Comparison of ENCODE assay signal across 1 cellular context in the genomic region with DNA sequence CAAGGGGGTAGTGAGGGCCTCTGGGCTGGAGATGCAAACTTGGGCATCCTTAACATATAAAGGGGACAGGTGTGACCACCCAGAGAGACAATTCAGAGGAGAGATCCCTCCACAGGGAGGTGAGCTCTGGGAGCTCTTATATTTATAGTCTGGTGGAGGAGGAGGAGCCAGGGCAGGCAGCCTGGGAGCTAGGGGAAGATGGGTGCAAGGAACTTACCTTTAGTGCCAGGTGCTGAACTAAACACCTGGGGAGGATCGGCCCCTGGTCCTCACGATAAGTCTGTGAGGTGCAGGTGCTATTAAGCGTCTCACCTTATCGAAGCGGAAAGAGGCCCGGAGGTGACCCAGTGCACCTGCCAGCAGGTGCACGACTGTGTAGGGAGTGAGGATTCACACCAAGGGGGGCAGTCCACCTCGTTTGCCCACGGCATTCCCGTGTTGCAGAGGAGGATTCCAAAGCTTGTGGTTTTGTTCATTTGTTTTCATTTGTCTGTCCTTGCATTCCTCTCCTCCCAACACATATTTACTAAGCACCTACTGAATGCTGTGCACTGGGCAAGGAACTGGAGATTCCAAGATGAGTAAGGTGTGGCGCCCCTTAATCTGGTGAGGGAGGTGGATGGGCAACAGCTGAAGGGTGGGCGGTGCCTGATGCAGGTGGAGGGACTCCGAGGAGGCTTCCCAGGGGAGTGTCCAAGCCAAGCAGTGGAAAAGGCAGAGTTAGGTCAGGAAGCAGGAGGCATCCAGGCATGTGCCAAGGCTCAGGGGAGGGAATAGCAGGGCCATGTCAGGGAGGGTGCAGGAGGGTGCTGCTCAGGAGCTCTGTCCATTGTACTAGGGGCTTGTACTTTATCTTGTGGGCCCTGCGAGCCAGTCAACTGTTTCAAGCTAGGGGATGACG.
TF ChIP-seq lines count a peak whose summit lies in the region.

No MANE protein-coding gene starts in this region.

TF ChIP-seq in HepG2, 621 proteins besides CTCF, POLR2A, EP300 and RAD21 (continued from another document):
- TF ChIP-seq POLR2AphosphoS2 (IDR thresholded peaks at IDR 0.05; ENCODE audit: low read depth, low read length): no peak
- TF ChIP-seq, protein P1, sequence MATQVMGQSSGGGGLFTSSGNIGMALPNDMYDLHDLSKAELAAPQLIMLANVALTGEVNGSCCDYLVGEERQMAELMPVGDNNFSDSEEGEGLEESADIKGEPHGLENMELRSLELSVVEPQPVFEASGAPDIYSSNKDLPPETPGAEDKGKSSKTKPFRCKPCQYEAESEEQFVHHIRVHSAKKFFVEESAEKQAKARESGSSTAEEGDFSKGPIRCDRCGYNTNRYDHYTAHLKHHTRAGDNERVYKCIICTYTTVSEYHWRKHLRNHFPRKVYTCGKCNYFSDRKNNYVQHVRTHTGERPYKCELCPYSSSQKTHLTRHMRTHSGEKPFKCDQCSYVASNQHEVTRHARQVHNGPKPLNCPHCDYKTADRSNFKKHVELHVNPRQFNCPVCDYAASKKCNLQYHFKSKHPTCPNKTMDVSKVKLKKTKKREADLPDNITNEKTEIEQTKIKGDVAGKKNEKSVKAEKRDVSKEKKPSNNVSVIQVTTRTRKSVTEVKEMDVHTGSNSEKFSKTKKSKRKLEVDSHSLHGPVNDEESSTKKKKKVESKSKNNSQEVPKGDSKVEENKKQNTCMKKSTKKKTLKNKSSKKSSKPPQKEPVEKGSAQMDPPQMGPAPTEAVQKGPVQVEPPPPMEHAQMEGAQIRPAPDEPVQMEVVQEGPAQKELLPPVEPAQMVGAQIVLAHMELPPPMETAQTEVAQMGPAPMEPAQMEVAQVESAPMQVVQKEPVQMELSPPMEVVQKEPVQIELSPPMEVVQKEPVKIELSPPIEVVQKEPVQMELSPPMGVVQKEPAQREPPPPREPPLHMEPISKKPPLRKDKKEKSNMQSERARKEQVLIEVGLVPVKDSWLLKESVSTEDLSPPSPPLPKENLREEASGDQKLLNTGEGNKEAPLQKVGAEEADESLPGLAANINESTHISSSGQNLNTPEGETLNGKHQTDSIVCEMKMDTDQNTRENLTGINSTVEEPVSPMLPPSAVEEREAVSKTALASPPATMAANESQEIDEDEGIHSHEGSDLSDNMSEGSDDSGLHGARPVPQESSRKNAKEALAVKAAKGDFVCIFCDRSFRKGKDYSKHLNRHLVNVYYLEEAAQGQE (IDR thresholded peaks at IDR 0.05; ENCODE audit: borderline replicate concordance in 1 of 2, low read depth in 1 of 2, low read length in 2 of 2): no peak
- TF ChIP-seq, protein P2, sequence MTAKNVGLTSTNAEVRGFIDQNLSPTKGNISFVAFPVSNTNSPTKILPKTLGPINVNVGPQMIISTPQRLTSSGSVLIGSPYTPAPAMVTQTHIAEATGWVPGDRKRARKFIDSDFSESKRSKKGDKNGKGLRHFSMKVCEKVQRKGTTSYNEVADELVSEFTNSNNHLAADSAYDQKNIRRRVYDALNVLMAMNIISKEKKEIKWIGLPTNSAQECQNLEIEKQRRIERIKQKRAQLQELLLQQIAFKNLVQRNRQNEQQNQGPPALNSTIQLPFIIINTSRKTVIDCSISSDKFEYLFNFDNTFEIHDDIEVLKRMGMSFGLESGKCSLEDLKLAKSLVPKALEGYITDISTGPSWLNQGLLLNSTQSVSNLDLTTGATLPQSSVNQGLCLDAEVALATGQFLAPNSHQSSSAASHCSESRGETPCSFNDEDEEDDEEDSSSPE (CRISPR knock-in tag; IDR thresholded peaks at IDR 0.05): no peak
- TF ChIP-seq ZNF484 (CRISPR knock-in tag; IDR thresholded peaks at IDR 0.05; ENCODE audit: borderline replicate concordance, low read depth): no peak
